Comparison of ENCODE assay signal across 10 cellular contexts in the genomic region with DNA sequence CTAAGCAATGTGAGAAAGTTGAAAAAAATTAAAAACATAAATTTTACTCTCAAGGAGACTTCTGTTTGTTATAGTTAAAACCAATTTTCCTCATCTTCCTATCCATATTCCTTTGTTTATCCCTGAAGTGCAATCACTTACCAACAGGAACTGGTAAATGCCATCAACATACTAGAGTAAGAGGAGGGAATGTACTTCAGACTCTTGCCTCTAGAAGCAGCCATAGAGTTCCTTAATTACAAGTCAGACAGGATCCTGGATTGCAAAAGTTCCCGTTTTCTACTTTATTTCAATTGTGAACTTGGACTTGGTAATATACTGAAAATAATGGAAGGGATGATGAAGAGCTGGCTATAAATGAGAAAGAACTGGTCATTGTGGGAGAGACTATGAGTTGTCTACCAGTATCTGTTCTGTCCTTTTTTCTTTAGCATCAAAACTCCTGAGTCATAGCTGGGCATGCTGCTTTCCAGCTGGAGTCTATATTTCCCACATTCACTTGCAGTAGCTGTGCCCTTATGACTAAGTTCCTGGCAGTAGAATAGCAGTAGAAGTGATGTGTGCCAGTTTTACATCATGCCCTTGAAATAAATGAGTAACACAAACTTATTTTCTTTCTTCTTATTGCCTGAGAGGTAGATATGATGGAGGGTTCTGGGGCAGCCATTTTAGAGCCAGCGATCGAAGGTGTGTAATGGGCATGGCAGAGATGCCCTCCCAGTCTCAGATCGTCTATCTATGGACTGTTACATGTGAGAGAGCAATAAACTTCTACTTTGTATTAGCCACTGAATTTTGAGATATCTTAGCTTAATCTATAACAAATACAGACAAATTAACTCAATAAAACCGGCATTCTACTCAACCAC. TPM values are rescaled to one million over a fixed set of nuclear protein-coding genes. Genes with fewer than 3 reads are reported as not detected.
DNase-seq lines count a peak whose midpoint lies in the region; ATAC-seq and TF ChIP-seq lines count a peak whose summit lies in the region.
"Had no signal": no experiment of that assay in that cellular context is flagged by ENCODE, and none has a peak within 500 bp of the region (broad histone marks: within the 10 kb centered on the region; RNA-seq: fewer than 3 reads in every experiment).

No MANE protein-coding gene starts in this region.

- H3K9me3 Mint-ChIP-seq in T-cell: no peaks in the 10 kb centered on the region
- H3K9me3 Mint-ChIP-seq: natural killer cell treated with Interleukin-12 subunit alpha and Interleukin-12 subunit beta and Interleukin-15 and Interleukin-18, amount 100 ng/mL, for 72 hours had no signal

- H3K4me3 ChIP-seq in BLaER1 treated with 17β-estradiol and CSF1 and Interleukin-3, amounts not matched to agents 10 nM and 100 nM: no peak overlapping the region
- H3K4me3 ChIP-seq in cardiac fibroblast (replicated peaks in 1 of 2; ENCODE audit: low read depth in 2 of 2, low read length in 2 of 2): no peak overlapping the region

- no peak overlapping the region for H3K27ac Mint-ChIP-seq in T-cell
- H3K27ac Mint-ChIP-seq: natural killer cell treated with Interleukin-12 subunit alpha and Interleukin-12 subunit beta and Interleukin-15 and Interleukin-18, amount 100 ng/mL, for 72 hours had no signal

- no peak overlapping the region for H3K9ac ChIP-seq in BLaER1 treated with 17β-estradiol and CSF1 and Interleukin-3, amounts not matched to agents 10 nM and 100 nM

- ATAC-seq in T-cell (replicated peaks in 1 of 4): no peak

- CTCF ChIA-PET in T-cell (lab: Charles Lee): interaction anchor here in 1 of 2 donors (0.6 kb wide), 1 partner anchor 1402 kb away, joined by 3 read pairs; no protein-coding TSS in a partner anchor

- H3K4me3 Mint-ChIP-seq in T-cell: no peak overlapping the region
- H3K4me3 Mint-ChIP-seq: natural killer cell treated with Interleukin-12 subunit alpha and Interleukin-12 subunit beta and Interleukin-15 and Interleukin-18, amount 100 ng/mL, for 72 hours had no signal

- POLR2A ChIA-PET in T-cell (lab: Charles Lee): no interaction called here

- H4K20me1 ChIP-seq in BLaER1 treated with 17β-estradiol and CSF1 and Interleukin-3, amounts not matched to agents 10 nM and 100 nM: no peaks in the 10 kb centered on the region

- DNase-seq in KBM-7 (peak; percentile 31), cardiac fibroblast (ENCODE audit: low read depth in 2 of 2) (peak; percentile 83 to 88), occipital lobe (lab: John Stamatoyannopoulos, UW) (peak; percentile 44), ecto neural progenitor cell (ENCODE audit: low spot score) (no peak), NCI-H187 (lab: John Stamatoyannopoulos, UW) (no peak), NCI-H1048 (lab: John Stamatoyannopoulos, UW) (no peak), T-cell (no peak)
- DNase-seq: activated CD8-positive, alpha-beta memory T cell treated with anti-CD3 and anti-CD28 coated beads, Interleukin-2, amount 50 U/mL, for 48 hours had no signal

- H3K27me3 Mint-ChIP-seq in T-cell: peaks cover 0 to 4% of the 10 kb centered on the region in 2 donors

- peak; percentile 3 for TF ChIP-seq CTCF in cardiac fibroblast (IDR thresholded peaks at IDR 0.05; ENCODE audit: low read depth, low read length)

- H3K4me1 Mint-ChIP-seq in T-cell: peaks cover 22 to 24% (median 22%) of the 10 kb centered on the region in 3 donors

- no peaks in the 10 kb centered on the region for H3K27me3 ChIP-seq in BLaER1 treated with 17β-estradiol and CSF1 and Interleukin-3, amounts not matched to agents 10 nM and 100 nM

- peaks cover 25 to 51% (median 40%) of the 10 kb centered on the region in 10 experiments for H3K4me1 ChIP-seq in BLaER1 treated with 17β-estradiol and CSF1 and Interleukin-3, amounts not matched to agents 10 nM and 100 nM

- in situ Hi-C loops in KBM-7 (cut with MboI; ENCODE audit: low pct_unique_long_range_greater_than_20kb, low sequenced_read_pairs): no loop called here

- no peaks in the 10 kb centered on the region for H3K36me3 Mint-ChIP-seq in T-cell

- H3K4me2 ChIP-seq in BLaER1 treated with 17β-estradiol and CSF1 and Interleukin-3, amounts not matched to agents 10 nM and 100 nM: peak overlapping the region in 6 of 11 experiments; percentile 4 to 47 (median 14); a peak in 7 of 22 replicates

- peaks cover 0 to 5% (median 3%) of the 10 kb centered on the region in 11 experiments; a peak in 5 of 22 replicates for H3K9me3 ChIP-seq in BLaER1 treated with 17β-estradiol and CSF1 and Interleukin-3, amounts not matched to agents 10 nM and 100 nM (replicated peaks in 1 of 11)

- peak overlapping the region in 1 of 11 experiments; percentile 11; a peak in 1 of 22 replicates for H3K27ac ChIP-seq in BLaER1 treated with 17β-estradiol and CSF1 and Interleukin-3, amounts not matched to agents 10 nM and 100 nM

- H3K36me3 ChIP-seq in BLaER1 treated with 17β-estradiol and CSF1 and Interleukin-3, amounts not matched to agents 10 nM and 100 nM: no peaks in the 10 kb centered on the region

RNA-seq across cellular contexts. Expression of a gene that starts 26.8 kb away (rescaled TPM):
- total RNA-seq in occipital lobe (54.9 TPM), T-cell (1 to 10 TPM in 1 of 5 donors, under 1 TPM in 2, not detected in 2; 0.70 to 1.5 (median 0.99) TPM)
- total RNA-seq: natural killer cell treated with Interleukin-12 subunit alpha and Interleukin-12 subunit beta and Interleukin-15 and Interleukin-18, amount 100 ng/mL, for 72 hours had no signal

RNA-seq across cellular contexts. Expression of a gene that starts 52.3 kb away (rescaled TPM):
- total RNA-seq in occipital lobe: 0.16 TPM
- not detected for total RNA-seq in T-cell
- total RNA-seq: natural killer cell treated with Interleukin-12 subunit alpha and Interleukin-12 subunit beta and Interleukin-15 and Interleukin-18, amount 100 ng/mL, for 72 hours had no signal

Comparison
In these comparisons a context has a peak if more than half of its experiments do, and no peak if none do; other contexts are left out.
1. DNase-seq: peak in KBM-7 (single experiment), cardiac fibroblast (2 of 2) and occipital lobe (single experiment); none in ecto neural progenitor cell (single experiment), NCI-H187 (0 of 2), NCI-H1048 (single experiment) and T-cell (0 of 34).
2. RNA of a gene that starts 26.8 kb away (total RNA-seq): 54.9 TPM in occipital lobe (single experiment); 0.70 to 1.5 TPM in T-cell; every median in the first group is over 10 times any median in the second.